ENCODE assay signal across 19 cellular contexts in the genomic region with DNA sequence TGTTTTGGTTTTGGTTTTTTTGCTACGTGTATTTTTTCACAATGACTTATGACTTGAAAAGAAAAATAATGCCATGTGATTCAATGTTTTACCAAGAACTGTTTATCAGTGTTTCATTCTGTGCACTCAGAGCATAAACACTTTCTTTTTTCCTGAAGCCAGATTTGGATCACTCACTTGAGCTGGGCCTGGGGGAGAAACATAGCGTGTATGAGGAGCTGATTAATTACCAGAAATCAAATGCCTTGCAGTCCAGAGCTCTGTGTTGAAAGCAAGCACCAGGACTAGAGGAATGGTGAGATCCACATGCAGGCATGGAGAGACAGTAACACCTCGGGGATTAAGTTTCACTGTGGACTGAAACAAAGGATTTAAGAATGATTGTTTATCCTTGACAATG.
A peak's percentile ranks its signal among the peaks of the same experiment; 100 is the strongest.
DNase-seq lines count a peak whose midpoint lies in the region; ATAC-seq and TF ChIP-seq lines count a peak whose summit lies in the region.
"Had no signal": no experiment of that assay in that cellular context is flagged by ENCODE, and none has a peak within 500 bp of the region (broad histone marks: within the 10 kb centered on the region; RNA-seq: fewer than 3 reads in every experiment).

No MANE protein-coding gene starts in this region.

- no peak overlapping the region for H3K4me3 Mint-ChIP-seq in natural killer cell
- H3K4me3 Mint-ChIP-seq: memory B cell had no signal

- H3K27me3 ChIP-seq in fibroblast of lung (ENCODE audit: control insufficient read depth, insufficient read depth, low read length) (no peaks in the 10 kb centered on the region), Peyer's patch (no peaks in the 10 kb centered on the region)
- H3K27me3 ChIP-seq: BLaER1, foreskin keratinocyte had no signal

- peak overlapping the region; percentile 29 for H2AFZ ChIP-seq in fibroblast of lung (ENCODE audit: low read length)

- intact Hi-C loops in natural killer cell (cut with micrococcal nuclease), result no loop called here

- H3K9me3 ChIP-seq in fibroblast of lung (ENCODE audit: control insufficient read depth, insufficient read depth, low read depth, low read length) (no peaks in the 10 kb centered on the region), Peyer's patch (no peaks in the 10 kb centered on the region)
- H3K9me3 ChIP-seq: BLaER1 had no signal

- no peaks in the 10 kb centered on the region for H3K36me3 Mint-ChIP-seq in natural killer cell
- H3K36me3 Mint-ChIP-seq: memory B cell had no signal

- ATAC-seq in omental fat pad (ENCODE audit: low FRiP score), result peak; percentile 94
- ATAC-seq in HG03442 (IDR thresholded peaks at IDR 0.05; ENCODE audit: unreplicated experiment), result no peak
- no peak for ATAC-seq in natural killer cell
- ATAC-seq: foreskin keratinocyte, K562, PC-3 had no signal

- no peaks in the 10 kb centered on the region for H3K79me2 ChIP-seq in fibroblast of lung (ENCODE audit: control insufficient read depth, insufficient read depth, low read length)

- H3K27me3 Mint-ChIP-seq in natural killer cell (ENCODE audit: low read depth in 2 of 2), result no peaks in the 10 kb centered on the region
- H3K27me3 Mint-ChIP-seq: memory B cell had no signal

- H3K4me3 ChIP-seq in fibroblast of lung (replicated peaks in 1 of 4; ENCODE audit: control extremely low read depth in 1 of 4, insufficient read depth in 1 of 4, low read depth in 3 of 4, low read length in 4 of 4) (peak overlapping the region in 3 of 4 experiments; percentile 3 to 25 (median 12)), Peyer's patch (no peak overlapping the region)
- H3K4me3 ChIP-seq: BLaER1, K562 had no signal

- H3K4me1 Mint-ChIP-seq in natural killer cell, result no peaks in the 10 kb centered on the region
- H3K4me1 Mint-ChIP-seq: memory B cell had no signal

- H3K27ac Mint-ChIP-seq in natural killer cell, result no peak overlapping the region
- H3K27ac Mint-ChIP-seq: memory B cell had no signal

- peaks cover 3% of the 10 kb centered on the region for H3K4me1 ChIP-seq in fibroblast of lung (ENCODE audit: control insufficient read depth, extremely low read depth, insufficient read depth, low read length)
- no peaks in the 10 kb centered on the region for H3K4me1 ChIP-seq in Peyer's patch
- H3K4me1 ChIP-seq: BLaER1 had no signal

- H3K9ac ChIP-seq in fibroblast of lung (ENCODE audit: insufficient read depth, low read length), result no peak overlapping the region
- H3K9ac ChIP-seq: BLaER1 had no signal

- TF ChIP-seq CTCF in fibroblast of lung (conservative IDR thresholded peaks at IDR 0.05 in 1 of 2, IDR thresholded peaks at IDR 0.05 in 1 of 2; ENCODE audit: low read depth in 1 of 2, low read length in 2 of 2) (no peak), omental fat pad (IDR thresholded peaks at IDR 0.05) (no peak), natural killer cell (IDR thresholded peaks at IDR 0.05) (no peak), Peyer's patch (IDR thresholded peaks at IDR 0.05) (no peak)

- no peaks in the 10 kb centered on the region for H3K36me3 ChIP-seq in fibroblast of lung (ENCODE audit: control insufficient read depth, insufficient read depth, low read length)
- H3K36me3 ChIP-seq in Peyer's patch, result no peaks in the 10 kb centered on the region
- H3K36me3 ChIP-seq: BLaER1 had no signal

- DNase-seq in ELR (ENCODE audit: low read depth) (peak; percentile 37), OCI-M1 (lab: John Stamatoyannopoulos, UW) (peak; percentile 38), fibroblast of lung (ENCODE audit: low read depth in 2 of 2) (peak; percentile 62 to 63), omental fat pad (ENCODE audit: low spot score) (no peak), natural killer cell (no peak), Peyer's patch (no peak), SK-N-DZ (ENCODE audit: low spot score) (no peak)
- DNase-seq: anterior cingulate cortex; cortex of kidney; foreskin keratinocyte; GOT3; NCI-H1417 treated with DMSO at 0.1 percent for 48 hours; NCI-H446 treated with DMSO at 0.1 percent for 48 hours; PC-3; stimulated activated naive CD4-positive, alpha-beta T cell treated with Interleukin-2 at 50 U/mL for 16 hours had no signal

- no peak for TF ChIP-seq POLR2A in Peyer's patch (IDR thresholded peaks at IDR 0.05)

- peak overlapping the region; percentile 70 for H3K4me2 ChIP-seq in fibroblast of lung (ENCODE audit: extremely low read depth, insufficient read depth, low read length)
- H3K4me2 ChIP-seq: BLaER1 had no signal

- H3K27ac ChIP-seq in fibroblast of lung (ENCODE audit: insufficient read depth, low read length) (no peak overlapping the region), Peyer's patch (no peak overlapping the region)
- H3K27ac ChIP-seq: BLaER1, foreskin keratinocyte had no signal

- no peaks in the 10 kb centered on the region for H4K20me1 ChIP-seq in fibroblast of lung (ENCODE audit: control insufficient read depth, extremely low read depth, insufficient read depth, low read length)
- H4K20me1 ChIP-seq: BLaER1 had no signal

- H3K9me3 Mint-ChIP-seq in natural killer cell, result peaks cover 12 to 13% of the 10 kb centered on the region in 2 donors
- H3K9me3 Mint-ChIP-seq: memory B cell had no signal

Comparison
In these comparisons a context has a peak if more than half of its experiments do, and no peak if none do; other contexts are left out.
1. DNase-seq: peak in ELR (single experiment), OCI-M1 (single experiment) and fibroblast of lung (2 of 2); none in omental fat pad (single experiment), natural killer cell (single experiment), Peyer's patch (0 of 3) and SK-N-DZ (single experiment).
2. H3K4me3 ChIP-seq: peak in fibroblast of lung (3 of 4); none in Peyer's patch (0 of 4).